ENCODE assay signal across 8 cellular contexts in the genomic region with DNA sequence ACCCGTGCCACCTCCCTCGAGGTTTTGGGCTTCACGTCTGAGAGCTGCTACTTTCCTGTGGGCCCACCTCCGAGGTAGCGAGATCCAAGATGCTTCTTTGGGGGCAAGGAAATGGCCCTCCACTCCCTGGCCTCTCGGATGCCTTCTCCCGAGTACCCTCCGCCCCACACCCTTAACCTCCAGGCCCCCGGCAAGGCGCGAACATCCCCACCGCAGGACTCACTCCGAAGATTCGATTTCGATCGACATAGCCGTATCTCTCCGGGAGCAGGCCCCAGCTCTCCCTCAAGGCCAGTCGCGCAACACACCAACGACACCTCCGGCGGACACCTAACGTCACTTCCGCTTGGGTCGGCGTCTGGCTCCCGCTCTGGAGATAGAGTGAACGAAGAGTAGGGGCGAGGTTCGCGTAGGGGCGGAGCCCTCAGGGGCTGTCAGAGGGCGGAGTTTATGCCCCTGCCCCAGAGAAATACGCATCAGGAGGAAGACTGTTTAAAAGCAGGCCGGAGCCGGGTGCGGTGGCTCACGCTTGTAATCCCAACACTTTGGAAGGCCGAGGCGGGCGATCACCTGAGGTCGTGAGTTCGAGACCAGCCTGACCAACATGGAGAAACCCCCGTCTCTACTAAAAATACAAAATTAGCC. TPM values are rescaled to one million over a fixed set of nuclear protein-coding genes. Genes with fewer than 3 reads are reported as not detected.
DNase-seq lines count a peak whose midpoint lies in the region; ATAC-seq, FAIRE-seq and TF ChIP-seq lines count a peak whose summit lies in the region.

A gene (minus strand): TSS at position 315 of the 645 bp plus-strand sequence. CDS start 66 bp downstream, at position 249.

- FAIRE-seq in bronchial epithelial cell (lab: Jason Lieb, UNC), result no peak
- no peak for FAIRE-seq in small intestine (lab: Jason Lieb, UNC)

- peak within 1 kb of the TSS; percentile 91 to 95 for H3K27ac ChIP-seq in small intestine (ENCODE audit: low read depth in 1 of 2, low read length in 1 of 2)

- no peaks in the 10 kb centered on the region for H3K9me3 ChIP-seq in small intestine (ENCODE audit: control insufficient read depth, low read depth)

- no peaks in the 10 kb centered on the region for H3K4me1 ChIP-seq in small intestine (ENCODE audit: control insufficient read depth in 2 of 2, insufficient read depth in 1 of 2, low read depth in 1 of 2, low read length in 1 of 2)

- 0% methylated on average over 45 of the region's 45 CpGs for WGBS in small intestine, 3 donors

- DNase-seq in AG04449 (ENCODE audit: low read depth, low spot score) (peak; percentile 69), NCI-H2227 treated with DMSO at 0.1 percent for 48 hours (lab: John Stamatoyannopoulos, UW) (peak; percentile 93), bronchial epithelial cell (ENCODE audit: low read depth) (peak; percentile 93), iPS-NIHi11 (ENCODE audit: low spot score) (peak; percentile 95), small intestine (peak; percentile 98)

- H3K27me3 ChIP-seq in bronchial epithelial cell (ENCODE audit: control insufficient read depth, insufficient read depth, low read length) (no peaks in the 10 kb centered on the region), small intestine (ENCODE audit: control insufficient read depth in 2 of 2, insufficient read depth in 2 of 2, low read length in 2 of 2) (no peaks in the 10 kb centered on the region)

- CTCF ChIA-PET in AG04449 (lab: Yijun Ruan, JAX), result interaction anchor here (1.1 to 6.8 kb wide), 3 partner anchors 26 to 156 kb away, joined by 3 to 149 read pairs (median 4); no protein-coding TSS in a partner anchor

- POLR2A ChIA-PET in AG04449 (lab: Yijun Ruan, JAX), result interaction anchor here (0.5 to 2.1 kb wide), 10 partner anchors 32 to 255 kb away, joined by 3 to 14 read pairs (median 4); a partner anchor contains a TSS

- H3K36me3 ChIP-seq in bronchial epithelial cell (ENCODE audit: control insufficient read depth, insufficient read depth, low read length) (peaks cover 10% of the 10 kb centered on the region), small intestine (ENCODE audit: control insufficient read depth in 2 of 2, insufficient read depth in 2 of 2, low read length in 2 of 2) (peaks cover 6% of the 10 kb centered on the region in 2 donors)

- peak within 1 kb of the TSS; percentile 98 for H3K4me3 ChIP-seq in AG04449 (ENCODE audit: low read depth, low read length)
- H3K4me3 ChIP-seq in WI38 (ENCODE audit: low read depth, low read length), result peak within 1 kb of the TSS; percentile 97
- peak within 1 kb of the TSS; percentile 58 for H3K4me3 ChIP-seq in bronchial epithelial cell (ENCODE audit: low read depth, low read length)
- H3K4me3 ChIP-seq in small intestine (ENCODE audit: low read depth in 1 of 2, low read length in 2 of 2), result peak within 1 kb of the TSS; percentile 46 to 77

- ATAC-seq in GM18907 (IDR thresholded peaks at IDR 0.05; ENCODE audit: unreplicated experiment) (peak; percentile 99), HG03159 (IDR thresholded peaks at IDR 0.05; ENCODE audit: unreplicated experiment) (peak; percentile 99)

- no peak for TF ChIP-seq CTCF in AG04449 (IDR thresholded peaks at IDR 0.05; ENCODE audit: insufficient read depth, low read length, missing control alignments)
- TF ChIP-seq CTCF in WI38 (IDR thresholded peaks at IDR 0.05; ENCODE audit: low read depth, low read length), result no peak
- no peak for TF ChIP-seq CTCF in bronchial epithelial cell (IDR thresholded peaks at IDR 0.05; ENCODE audit: insufficient read depth, low read length, severe bottlenecking)

RNA-seq across cellular contexts. Expression of the gene that starts here (rescaled TPM):
- total RNA-seq in bronchial epithelial cell, result 37.9 and 40.5 TPM in 2 replicates
- polyA plus RNA-seq in small intestine, result 10 to 100 TPM in 1 of 3 donors, 1 to 10 TPM in 2; 7.6 to 11.7 (median 8.6) TPM

Comparison
In these comparisons a context has a peak if more than half of its experiments do, and no peak if none do; other contexts are left out.
1. Peak in every context shown above with its lines: DNase-seq, ATAC-seq, H3K4me3 ChIP-seq and H3K27ac ChIP-seq.